Comparison of ENCODE assay signal across 9 cellular contexts in genomic region chr19:2491130-2491801, GRCh38. TPM values are rescaled to one million over a fixed set of nuclear protein-coding genes. Genes with fewer than 3 reads are reported as not detected.
DNase-seq lines count a peak whose midpoint lies in the region; ATAC-seq and TF ChIP-seq lines count a peak whose summit lies in the region.
"Had no signal": no experiment of that assay in that cellular context is flagged by ENCODE, and none has a peak within 500 bp of the region (broad histone marks: within the 10 kb centered on the region; RNA-seq: fewer than 3 reads in every experiment).

No MANE protein-coding gene starts in this region.

- H3K4me1 ChIP-seq in left ventricle myocardium inferior = peaks cover 60% of the 10 kb centered on the region
- peaks cover 29% of the 10 kb centered on the region for H3K4me1 ChIP-seq in hepatocyte (ENCODE audit: insufficient read depth)

- DNase-seq in left ventricle myocardium superior (peak; percentile 44), left ventricle myocardium inferior (no peak), SHP77 (lab: John Stamatoyannopoulos, UW) (peak; percentile 87 to 94), hepatocyte (ENCODE audit: low spot score) (peak; percentile 46), AML-193 (lab: John Stamatoyannopoulos, UW) (no peak)
- no peak for DNase-seq in activated CD4-positive, alpha-beta T cell treated with anti-CD3 and anti-CD28 coated beads for 48 hours
- no peak for DNase-seq in activated effector memory CD4-positive, alpha-beta T cell treated with Interleukin-2 at 50 U/mL for 16 hours
- DNase-seq: CD8-positive, alpha-beta memory T cell had no signal

- ATAC-seq in left ventricle myocardium superior = no peak
- no peak for ATAC-seq in HG02623 (IDR thresholded peaks at IDR 0.05; ENCODE audit: unreplicated experiment)

- no peak for TF ChIP-seq CTCF in left ventricle myocardium inferior (IDR thresholded peaks at IDR 0.05; ENCODE audit: borderline replicate concordance)
- TF ChIP-seq CTCF in hepatocyte (IDR thresholded peaks at IDR 0.05; ENCODE audit: poor library complexity) = no peak

- no peaks in the 10 kb centered on the region for H3K36me3 ChIP-seq in left ventricle myocardium inferior
- H3K36me3 ChIP-seq in hepatocyte (replicated peaks; ENCODE audit: insufficient read depth, low read depth) = no peaks in the 10 kb centered on the region

- H3K4me3 ChIP-seq in left ventricle myocardium inferior (no peak overlapping the region), hepatocyte (no peak overlapping the region)

- WGBS in hepatocyte (ENCODE audit: low lambda C conversion rate, missing lambda C conversion rate) = 79% methylated on average over 23 of the region's 23 CpGs

- H4K20me1 ChIP-seq in hepatocyte (ENCODE audit: insufficient read depth, poor library complexity, severe bottlenecking) = no peaks in the 10 kb centered on the region

- H3K4me2 ChIP-seq in hepatocyte = no peak overlapping the region

- H3K27me3 ChIP-seq in left ventricle myocardium inferior (ENCODE audit: low read depth) (no peaks in the 10 kb centered on the region), hepatocyte (peaks cover 9% of the 10 kb centered on the region)

- H3K9me2 ChIP-seq in hepatocyte (replicated peaks; ENCODE audit: insufficient read depth) = no peaks in the 10 kb centered on the region

- intact Hi-C loops in left ventricle myocardium superior (cut with micrococcal nuclease) (no loop called here), left ventricle myocardium inferior (cut with micrococcal nuclease) (no loop called here)

- H3K27ac ChIP-seq in left ventricle myocardium inferior (replicated peaks) (no peak overlapping the region), hepatocyte (peak overlapping the region; percentile 66)

- H3K9me3 ChIP-seq in left ventricle myocardium inferior (replicated peaks) = no peaks in the 10 kb centered on the region
- no peaks in the 10 kb centered on the region for H3K9me3 ChIP-seq in hepatocyte (ENCODE audit: low read depth)

- no peaks in the 10 kb centered on the region for H3K79me2 ChIP-seq in hepatocyte

- H2AFZ ChIP-seq in hepatocyte = no peak overlapping the region

RNA-seq across cellular contexts. Expression of gene GADD45B, which starts 15.3 kb away (rescaled TPM):
- total RNA-seq in left ventricle myocardium superior (42.3 TPM), left ventricle myocardium inferior (34.3 TPM), hepatocyte (126 and 129 TPM in 2 replicates)
- polyA plus RNA-seq in hepatocyte = 229 and 299 TPM in 2 replicates

RNA-seq across cellular contexts. Expression of gene LMNB2, which starts 34.5 kb away (rescaled TPM):
- 17.7 TPM for total RNA-seq in left ventricle myocardium superior
- total RNA-seq in left ventricle myocardium inferior = 11.0 TPM
- 44.7 and 48.4 TPM in 2 replicates for total RNA-seq in hepatocyte
- 28.9 and 42.0 TPM in 2 replicates for polyA plus RNA-seq in hepatocyte

Comparison
In these comparisons a context has a peak if more than half of its experiments do, and no peak if none do; other contexts are left out.
1. DNase-seq: peak in left ventricle myocardium superior (single experiment), SHP77 (2 of 2) and hepatocyte (single experiment); none in left ventricle myocardium inferior (single experiment), AML-193 (0 of 2), activated CD4-positive, alpha-beta T cell treated with anti-CD3 and anti-CD28 coated beads for 48 hours (single experiment) and activated effector memory CD4-positive, alpha-beta T cell treated with Interleukin-2 at 50 U/mL for 16 hours (single experiment).